Comparison of ENCODE assay signal across 8 cellular contexts in the genomic region with DNA sequence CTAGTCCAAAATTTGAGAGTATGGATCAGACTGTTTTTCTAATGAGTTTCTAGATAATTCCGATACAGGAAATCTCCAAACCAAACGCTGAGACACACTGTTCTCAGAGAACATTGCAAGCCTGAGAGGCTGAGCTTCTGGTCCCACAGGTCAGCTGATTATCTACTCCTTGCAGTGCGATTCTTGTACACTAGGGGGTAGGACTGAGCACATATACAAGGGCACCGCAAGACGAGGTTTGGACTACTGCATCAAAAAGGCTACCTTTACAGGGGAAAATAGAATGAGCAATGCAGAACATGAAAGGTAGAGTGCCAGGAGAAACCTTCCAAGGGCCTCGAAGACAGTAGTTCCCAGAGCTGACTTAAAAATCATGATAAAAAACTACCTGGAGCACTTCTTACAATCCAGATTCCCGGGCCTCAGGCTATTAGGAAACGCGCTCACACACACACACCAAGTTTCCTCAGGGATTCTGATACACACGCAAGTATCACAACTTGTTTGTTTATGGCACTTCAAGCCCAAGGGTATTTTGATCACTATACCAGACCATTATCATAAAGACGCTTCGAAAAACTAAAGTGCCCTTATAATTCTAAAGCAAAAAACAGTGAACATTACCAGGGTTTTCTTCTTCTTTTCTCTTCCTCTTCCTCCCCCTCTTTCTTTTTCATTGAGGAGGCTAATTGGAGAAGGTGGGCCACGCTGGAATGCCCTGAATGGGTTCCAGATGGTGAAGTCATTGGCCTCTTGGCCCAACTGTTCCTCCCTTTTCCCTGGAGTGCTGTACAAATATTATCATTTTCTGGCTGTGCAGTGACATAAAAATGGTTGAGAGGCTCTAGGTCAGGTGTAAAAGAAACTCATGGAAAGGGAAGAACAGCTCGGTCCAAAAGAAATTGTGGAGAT.
DNase-seq lines count a peak whose midpoint lies in the region; ATAC-seq and TF ChIP-seq lines count a peak whose summit lies in the region.

No MANE protein-coding gene starts in this region.

- peak; percentile 75 for DNase-seq in activated effector memory CD4-positive, alpha-beta T cell treated with anti-CD3 and anti-CD28 coated beads, Interleukin-2, amount 50 U/mL, for 16 hours
- no peak for DNase-seq in activated effector memory CD4-positive, alpha-beta T cell treated with Interleukin-2 at 50 U/mL for 16 hours
- DNase-seq in NCI-H1694 treated with DMSO at 0.1 percent for 48 hours (lab: John Stamatoyannopoulos, UW): peak; percentile 52
- peak; percentile 81 for DNase-seq in activated CD4-positive, alpha-beta T cell treated with anti-CD3 and anti-CD28 coated beads for 48 hours
- DNase-seq in fibroblast of mammary gland (ENCODE audit: low read depth): peak; percentile 59
- peak; percentile 48 to 59 for DNase-seq in stimulated activated CD4-positive, alpha-beta T cell treated with anti-CD3 and anti-CD28 coated beads, Interleukin-15, amount 100 ng/mL, for 48 hours (ENCODE audit: low read depth in 2 of 2)
- no peak for DNase-seq in NCI-H774 (lab: John Stamatoyannopoulos, UW)

- H3K4me3 ChIP-seq in fibroblast of mammary gland (ENCODE audit: control insufficient read depth, low read depth, low read length): no peak overlapping the region

- ATAC-seq in GM18907 (IDR thresholded peaks at IDR 0.05; ENCODE audit: unreplicated experiment): no peak

- peak; percentile 65 for TF ChIP-seq CTCF in fibroblast of mammary gland (conservative IDR thresholded peaks at IDR 0.05; ENCODE audit: control insufficient read depth, insufficient read depth, low read depth, low read length)

Comparison
In these comparisons a context has a peak if more than half of its experiments do, and no peak if none do; other contexts are left out.
1. DNase-seq: peak in activated effector memory CD4-positive, alpha-beta T cell treated with anti-CD3 and anti-CD28 coated beads, Interleukin-2, amount 50 U/mL, for 16 hours (single experiment), NCI-H1694 treated with DMSO at 0.1 percent for 48 hours (single experiment), activated CD4-positive, alpha-beta T cell treated with anti-CD3 and anti-CD28 coated beads for 48 hours (single experiment), fibroblast of mammary gland (single experiment) and stimulated activated CD4-positive, alpha-beta T cell treated with anti-CD3 and anti-CD28 coated beads, Interleukin-15, amount 100 ng/mL, for 48 hours (2 of 2); none in activated effector memory CD4-positive, alpha-beta T cell treated with Interleukin-2 at 50 U/mL for 16 hours (single experiment) and NCI-H774 (single experiment).